In the genomic region with DNA sequence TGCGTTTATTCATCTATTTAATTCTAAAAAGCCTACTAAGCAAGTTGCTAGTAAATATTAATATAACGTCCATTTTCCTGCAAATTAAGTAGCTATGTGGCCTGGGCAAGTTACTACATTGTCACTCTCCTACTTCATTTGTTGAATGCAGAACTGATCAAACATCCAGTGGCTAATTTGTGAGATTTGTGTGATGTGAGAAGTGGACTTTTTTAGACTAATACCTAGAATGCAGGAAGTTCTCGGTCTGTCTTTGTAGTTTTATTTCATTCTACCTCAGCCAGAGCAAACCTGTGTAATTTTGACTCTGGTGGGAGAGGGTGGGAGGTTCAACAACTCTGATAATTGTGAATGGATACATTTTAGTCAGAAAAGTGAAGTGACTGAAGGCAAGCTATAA, we compare ENCODE assay signal across 8 cellular contexts. TPM values are rescaled to one million over a fixed set of nuclear protein-coding genes. Genes with fewer than 3 reads are reported as not detected.
DNase-seq lines count a peak whose midpoint lies in the region; ATAC-seq and TF ChIP-seq lines count a peak whose summit lies in the region.

No MANE protein-coding gene starts in this region.

- H3K4me1 ChIP-seq in lung (ENCODE audit: control insufficient read depth in 2 of 2, insufficient read depth in 2 of 2, low read length in 2 of 2), result peaks cover 0 to 3% of the 10 kb centered on the region in 2 donors

- peaks cover 18% of the 10 kb centered on the region for H3K36me3 Mint-ChIP-seq in activated naive CD8-positive, alpha-beta T cell treated with anti-CD3 and anti-CD28 coated beads, Interleukin-2, amount 50 U/mL, for 24 hours (ENCODE audit: low read depth)

- peaks cover 2 to 4% of the 10 kb centered on the region in 2 donors for H3K36me3 ChIP-seq in lung (ENCODE audit: control insufficient read depth in 2 of 2, insufficient read depth in 2 of 2, low read length in 2 of 2)

- peaks cover 32% of the 10 kb centered on the region for H3K4me1 Mint-ChIP-seq in activated naive CD8-positive, alpha-beta T cell treated with anti-CD3 and anti-CD28 coated beads, Interleukin-2, amount 50 U/mL, for 24 hours

- no peaks in the 10 kb centered on the region for H3K27me3 ChIP-seq in lung (ENCODE audit: control insufficient read depth, insufficient read depth)

- no peaks in the 10 kb centered on the region for H3K9me3 ChIP-seq in lung (ENCODE audit: control insufficient read depth in 2 of 2, insufficient read depth in 1 of 2, low read length in 1 of 2)

- H3K4me3 ChIP-seq in GM12864 (ENCODE audit: low read depth, low read length) (peak overlapping the region; percentile 96), lung (peak overlapping the region; percentile 93)

- 0 to 2% methylated on average over 3 of the region's 3 CpGs for WGBS in lung, 2 donors

- peak; percentile 14 for ATAC-seq in HG02938 (IDR thresholded peaks at IDR 0.05; ENCODE audit: unreplicated experiment)
- ATAC-seq in activated naive CD8-positive, alpha-beta T cell treated with anti-CD3 and anti-CD28 coated beads, Interleukin-2, amount 50 U/mL, for 24 hours, result no peak
- no peak for ATAC-seq in lung (ENCODE audit: insufficient read depth, low FRiP score)
- ATAC-seq in GM19324 (IDR thresholded peaks at IDR 0.05; ENCODE audit: low FRiP score, unreplicated experiment), result no peak
- ATAC-seq in HG02588 (IDR thresholded peaks at IDR 0.05; ENCODE audit: unreplicated experiment), result no peak

- H3K27me3 Mint-ChIP-seq in activated naive CD8-positive, alpha-beta T cell treated with anti-CD3 and anti-CD28 coated beads, Interleukin-2, amount 50 U/mL, for 24 hours, result peaks cover 2% of the 10 kb centered on the region

- no peak for TF ChIP-seq CTCF in GM12864 (IDR thresholded peaks at IDR 0.05; ENCODE audit: low read depth, low read length, missing control alignments)
- no peak for TF ChIP-seq CTCF in lung (IDR thresholded peaks at IDR 0.05; ENCODE audit: control extremely low read depth, extremely low read depth)

- no peaks in the 10 kb centered on the region for H3K9me3 Mint-ChIP-seq in activated naive CD8-positive, alpha-beta T cell treated with anti-CD3 and anti-CD28 coated beads, Interleukin-2, amount 50 U/mL, for 24 hours

- peak overlapping the region; percentile 96 to 98 for H3K27ac ChIP-seq in lung (ENCODE audit: low read depth in 1 of 2, low read length in 1 of 2)

- DNase-seq in GM12864 (ENCODE audit: low read depth), result no peak
- no peak for DNase-seq in activated naive CD8-positive, alpha-beta T cell treated with anti-CD3 and anti-CD28 coated beads, Interleukin-2, amount 50 U/mL, for 24 hours
- DNase-seq in lung (ENCODE audit: low spot score), result no peak
- no peak for DNase-seq in NCI-H187 (lab: John Stamatoyannopoulos, UW)
- no peak for DNase-seq in stimulated activated CD4-positive, alpha-beta T cell treated with anti-CD3 and anti-CD28 coated beads, Interleukin-15, amount 100 ng/mL, for 24 hours

- H3K4me3 Mint-ChIP-seq in activated naive CD8-positive, alpha-beta T cell treated with anti-CD3 and anti-CD28 coated beads, Interleukin-2, amount 50 U/mL, for 24 hours, result peak overlapping the region; percentile 94

- peak overlapping the region; percentile 96 for H3K27ac Mint-ChIP-seq in activated naive CD8-positive, alpha-beta T cell treated with anti-CD3 and anti-CD28 coated beads, Interleukin-2, amount 50 U/mL, for 24 hours

RNA-seq across cellular contexts. Expression of a gene that starts 0.8 kb away (rescaled TPM):
- total RNA-seq in lung, result 10 to 100 TPM; 20.9 to 27.4 TPM
- polyA plus RNA-seq in lung, result 10 to 100 TPM in 1 of 2 donors, 1 to 10 TPM in 1; 9.2 to 13.4 TPM

RNA-seq across cellular contexts. Expression of a gene that starts 27.6 kb away (rescaled TPM):
- not detected for total RNA-seq in lung
- polyA plus RNA-seq in lung, result not detected

RNA-seq across cellular contexts. Expression of a gene that starts 47.3 kb away (rescaled TPM):
- total RNA-seq in lung, result 10 to 100 TPM; 12.0 to 28.9 TPM
- 10 to 100 TPM in 1 of 2 donors, 1 to 10 TPM in 1; 8.6 to 12.2 TPM for polyA plus RNA-seq in lung
